8 cellular contexts compared by ENCODE assay signal in genomic region chr5:150734579-150735384, GRCh38. TPM values are rescaled to one million over a fixed set of nuclear protein-coding genes. Genes with fewer than 3 reads are reported as not detected.
DNase-seq lines count a peak whose midpoint lies in the region; ATAC-seq and TF ChIP-seq lines count a peak whose summit lies in the region.

No MANE protein-coding gene starts in this region.

- in situ Hi-C loops in GM13976 (cut with MboI; ENCODE audit: low sequenced_read_pairs, unreplicated experiment), result no loop called here

- no peak for TF ChIP-seq CTCF in GM13976 (IDR thresholded peaks at IDR 0.05; ENCODE audit: borderline replicate concordance, control extremely low read depth, extremely low read depth, insufficient read depth, missing control alignments)

- intact Hi-C loops in left colon (cut with DNase I, micrococcal nuclease), result no loop called here

- ATAC-seq in HG02571 (IDR thresholded peaks at IDR 0.05; ENCODE audit: unreplicated experiment) (peak; percentile 77), left colon (peak; percentile 65), HG02678 (IDR thresholded peaks at IDR 0.05; ENCODE audit: unreplicated experiment) (no peak)

- DNase-seq in GM13976 (ENCODE audit: low spot score) (peak; percentile 46), SKM-1 (lab: John Stamatoyannopoulos, UW; ENCODE audit: unreplicated experiment) (peak; percentile 85), left colon (peak; percentile 53 to 62), ecto neural progenitor cell (ENCODE audit: low spot score) (no peak), epidermal melanocyte (ENCODE audit: insufficient read length, low spot score) (no peak), DMS153 treated with DMSO at 0.1 percent for 48 hours (lab: John Stamatoyannopoulos, UW; ENCODE audit: unreplicated experiment) (no peak)

RNA-seq across cellular contexts. Expression of gene DCTN4, which starts 24.0 kb away (rescaled TPM):
- 10 to 100 TPM; 44.6 to 51.5 TPM for total RNA-seq in left colon

RNA-seq across cellular contexts. Expression of gene RBM22, which starts 33.9 kb away (rescaled TPM):
- 10 to 100 TPM; 29.3 to 39.5 TPM for total RNA-seq in left colon

RNA-seq across cellular contexts. Expression of gene SMIM3, which starts 43.8 kb away (rescaled TPM):
- 10 to 100 TPM; 11.0 to 13.6 TPM for total RNA-seq in left colon

Comparison
In these comparisons a context has a peak if more than half of its experiments do, and no peak if none do; other contexts are left out.
1. DNase-seq: peak in GM13976 (single experiment), SKM-1 (single experiment) and left colon (2 of 2); none in ecto neural progenitor cell (single experiment), epidermal melanocyte (single experiment) and DMS153 treated with DMSO at 0.1 percent for 48 hours (single experiment).